Comparison of ENCODE assay signal across 10 cellular contexts in the genomic region with DNA sequence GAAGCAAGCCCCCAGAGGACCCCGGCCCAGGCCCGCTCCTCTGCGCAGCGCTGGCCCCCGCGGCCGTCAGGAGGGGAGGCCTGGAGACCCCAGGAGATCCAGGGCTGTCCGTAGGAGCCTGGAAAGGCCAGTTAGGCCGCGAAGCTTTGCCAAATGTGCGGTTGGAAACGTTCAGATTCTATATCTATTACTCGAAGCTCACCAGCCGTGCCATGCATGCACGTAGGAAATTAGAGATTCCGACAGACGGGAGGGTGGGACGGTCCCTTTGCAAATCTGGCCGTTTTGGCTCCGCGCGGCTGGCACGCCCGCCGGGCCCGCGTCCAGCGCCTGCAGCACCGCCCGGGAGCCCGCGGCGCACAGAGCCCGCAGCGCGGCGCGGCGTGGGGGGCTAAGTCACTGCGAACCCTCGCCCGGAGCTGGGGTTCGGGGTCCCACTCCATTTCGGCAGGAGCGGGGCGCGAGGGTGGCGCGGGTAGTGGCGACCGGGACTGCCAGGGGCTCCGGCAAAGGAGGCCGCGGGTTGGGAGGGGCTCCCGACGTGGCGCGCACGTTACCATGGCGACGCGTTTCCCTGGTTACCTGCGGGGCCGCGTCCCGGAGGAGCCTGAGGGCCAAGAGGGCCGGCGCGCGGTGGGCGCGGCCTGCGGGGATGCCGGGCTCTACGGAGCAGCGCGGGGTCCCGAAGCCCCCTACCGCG.
DNase-seq lines count a peak whose midpoint lies in the region; ATAC-seq lines count a peak whose summit lies in the region.
"Had no signal": no experiment of that assay in that cellular context is flagged by ENCODE, and none has a peak within 500 bp of the region (broad histone marks: within the 10 kb centered on the region; RNA-seq: fewer than 3 reads in every experiment).

No MANE protein-coding gene starts in this region.

- H3K9me3 ChIP-seq in HUES48 (ENCODE audit: control insufficient read depth, insufficient read depth, low read length) = no peaks in the 10 kb centered on the region
- no peaks in the 10 kb centered on the region for H3K9me3 ChIP-seq in skeletal muscle satellite cell (replicated peaks; ENCODE audit: low read length)

- H3K27ac ChIP-seq in HUES48 (ENCODE audit: low read depth, low read length) = no peak overlapping the region

- no peaks in the 10 kb centered on the region for H3K36me3 ChIP-seq in HUES48 (ENCODE audit: control insufficient read depth, insufficient read depth, low read length)
- H3K36me3 ChIP-seq in skeletal muscle satellite cell (ENCODE audit: insufficient read depth, low read length) = no peaks in the 10 kb centered on the region

- H3K4me3 ChIP-seq in HUES48 (ENCODE audit: low read depth, low read length) (peak overlapping the region; percentile 72), iPS-11a (ENCODE audit: low read depth, low read length) (peak overlapping the region; percentile 52), skeletal muscle satellite cell (ENCODE audit: low read length) (peak overlapping the region; percentile 73)

- H3K9ac ChIP-seq in HUES48 (ENCODE audit: low read depth, low read length) (no peak overlapping the region), skeletal muscle satellite cell (ENCODE audit: low read depth, low read length) (peak overlapping the region; percentile 52)

- no peak for ATAC-seq in GM21423 (IDR thresholded peaks at IDR 0.05; ENCODE audit: unreplicated experiment)

- H3K27me3 ChIP-seq in HUES48 (ENCODE audit: control insufficient read depth, insufficient read depth, low read length) (peaks cover 24% of the 10 kb centered on the region), skeletal muscle satellite cell (ENCODE audit: control insufficient read depth, insufficient read depth, low read length) (no peaks in the 10 kb centered on the region)

- no peaks in the 10 kb centered on the region for H3K4me1 ChIP-seq in HUES48 (ENCODE audit: control insufficient read depth, insufficient read depth, low read length)
- peaks cover 3% of the 10 kb centered on the region for H3K4me1 ChIP-seq in skeletal muscle satellite cell (ENCODE audit: control insufficient read depth, insufficient read depth, low read length)

- H3K4me2 ChIP-seq in skeletal muscle satellite cell (ENCODE audit: low read length) = peak overlapping the region; percentile 90

- DNase-seq in T1000 (lab: John Stamatoyannopoulos, UW) (peak; percentile 19), mesenteric fat pad (ENCODE audit: low spot score) (no peak)
- no peak for DNase-seq in stimulated activated naive CD4-positive, alpha-beta T cell (lab: John Stamatoyannopoulos, UW)
- no peak for DNase-seq in activated CD8-positive, alpha-beta memory T cell treated with anti-CD3 and anti-CD28 coated beads for 24 hours
- DNase-seq: Karpas-422; stimulated activated CD8-positive, alpha-beta memory T cell treated with anti-CD3 and anti-CD28 coated beads, Interleukin-4, amount 100 ng/mL, for 48 hours had no signal
